In the genomic region with DNA sequence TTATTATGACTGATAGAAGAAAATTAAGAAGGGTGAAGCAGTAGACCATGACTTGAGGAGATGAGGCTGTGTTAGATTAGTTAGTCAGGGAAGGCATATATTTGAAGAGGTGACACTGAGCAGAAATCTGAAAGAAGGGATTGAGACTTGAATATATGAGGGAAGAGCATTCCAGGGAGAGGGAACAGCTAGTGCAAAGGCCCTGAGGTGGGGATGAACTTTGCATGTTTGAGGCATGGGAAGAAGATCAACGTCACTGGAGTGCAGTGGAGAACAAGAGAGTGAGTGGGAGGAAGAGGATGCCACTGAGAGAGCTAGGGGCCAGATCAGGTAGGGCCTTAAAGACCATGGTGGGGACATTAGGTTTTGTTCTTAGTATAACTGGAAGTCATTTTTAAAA, we compare ENCODE assay signal across 1 cellular context.
A peak's percentile ranks its signal among the peaks of the same experiment; 100 is the strongest.
TF ChIP-seq lines count a peak whose summit lies in the region.

No MANE protein-coding gene starts in this region.

TF ChIP-seq in HepG2, 621 proteins besides CTCF, POLR2A, EP300 and RAD21:
- TF ChIP-seq, protein P1, sequence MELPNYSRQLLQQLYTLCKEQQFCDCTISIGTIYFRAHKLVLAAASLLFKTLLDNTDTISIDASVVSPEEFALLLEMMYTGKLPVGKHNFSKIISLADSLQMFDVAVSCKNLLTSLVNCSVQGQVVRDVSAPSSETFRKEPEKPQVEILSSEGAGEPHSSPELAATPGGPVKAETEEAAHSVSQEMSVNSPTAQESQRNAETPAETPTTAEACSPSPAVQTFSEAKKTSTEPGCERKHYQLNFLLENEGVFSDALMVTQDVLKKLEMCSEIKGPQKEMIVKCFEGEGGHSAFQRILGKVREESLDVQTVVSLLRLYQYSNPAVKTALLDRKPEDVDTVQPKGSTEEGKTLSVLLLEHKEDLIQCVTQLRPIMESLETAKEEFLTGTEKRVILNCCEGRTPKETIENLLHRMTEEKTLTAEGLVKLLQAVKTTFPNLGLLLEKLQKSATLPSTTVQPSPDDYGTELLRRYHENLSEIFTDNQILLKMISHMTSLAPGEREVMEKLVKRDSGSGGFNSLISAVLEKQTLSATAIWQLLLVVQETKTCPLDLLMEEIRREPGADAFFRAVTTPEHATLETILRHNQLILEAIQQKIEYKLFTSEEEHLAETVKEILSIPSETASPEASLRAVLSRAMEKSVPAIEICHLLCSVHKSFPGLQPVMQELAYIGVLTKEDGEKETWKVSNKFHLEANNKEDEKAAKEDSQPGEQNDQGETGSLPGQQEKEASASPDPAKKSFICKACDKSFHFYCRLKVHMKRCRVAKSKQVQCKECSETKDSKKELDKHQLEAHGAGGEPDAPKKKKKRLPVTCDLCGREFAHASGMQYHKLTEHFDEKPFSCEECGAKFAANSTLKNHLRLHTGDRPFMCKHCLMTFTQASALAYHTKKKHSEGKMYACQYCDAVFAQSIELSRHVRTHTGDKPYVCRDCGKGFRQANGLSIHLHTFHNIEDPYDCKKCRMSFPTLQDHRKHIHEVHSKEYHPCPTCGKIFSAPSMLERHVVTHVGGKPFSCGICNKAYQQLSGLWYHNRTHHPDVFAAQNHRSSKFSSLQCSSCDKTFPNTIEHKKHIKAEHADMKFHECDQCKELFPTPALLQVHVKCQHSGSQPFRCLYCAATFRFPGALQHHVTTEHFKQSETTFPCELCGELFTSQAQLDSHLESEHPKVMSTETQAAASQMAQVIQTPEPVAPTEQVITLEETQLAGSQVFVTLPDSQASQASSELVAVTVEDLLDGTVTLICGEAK (IDR thresholded peaks at IDR 0.05): no peak
- TF ChIP-seq, protein P1 (CRISPR knock-in tag; IDR thresholded peaks at IDR 0.05): no peak
- TF ChIP-seq, protein P2, sequence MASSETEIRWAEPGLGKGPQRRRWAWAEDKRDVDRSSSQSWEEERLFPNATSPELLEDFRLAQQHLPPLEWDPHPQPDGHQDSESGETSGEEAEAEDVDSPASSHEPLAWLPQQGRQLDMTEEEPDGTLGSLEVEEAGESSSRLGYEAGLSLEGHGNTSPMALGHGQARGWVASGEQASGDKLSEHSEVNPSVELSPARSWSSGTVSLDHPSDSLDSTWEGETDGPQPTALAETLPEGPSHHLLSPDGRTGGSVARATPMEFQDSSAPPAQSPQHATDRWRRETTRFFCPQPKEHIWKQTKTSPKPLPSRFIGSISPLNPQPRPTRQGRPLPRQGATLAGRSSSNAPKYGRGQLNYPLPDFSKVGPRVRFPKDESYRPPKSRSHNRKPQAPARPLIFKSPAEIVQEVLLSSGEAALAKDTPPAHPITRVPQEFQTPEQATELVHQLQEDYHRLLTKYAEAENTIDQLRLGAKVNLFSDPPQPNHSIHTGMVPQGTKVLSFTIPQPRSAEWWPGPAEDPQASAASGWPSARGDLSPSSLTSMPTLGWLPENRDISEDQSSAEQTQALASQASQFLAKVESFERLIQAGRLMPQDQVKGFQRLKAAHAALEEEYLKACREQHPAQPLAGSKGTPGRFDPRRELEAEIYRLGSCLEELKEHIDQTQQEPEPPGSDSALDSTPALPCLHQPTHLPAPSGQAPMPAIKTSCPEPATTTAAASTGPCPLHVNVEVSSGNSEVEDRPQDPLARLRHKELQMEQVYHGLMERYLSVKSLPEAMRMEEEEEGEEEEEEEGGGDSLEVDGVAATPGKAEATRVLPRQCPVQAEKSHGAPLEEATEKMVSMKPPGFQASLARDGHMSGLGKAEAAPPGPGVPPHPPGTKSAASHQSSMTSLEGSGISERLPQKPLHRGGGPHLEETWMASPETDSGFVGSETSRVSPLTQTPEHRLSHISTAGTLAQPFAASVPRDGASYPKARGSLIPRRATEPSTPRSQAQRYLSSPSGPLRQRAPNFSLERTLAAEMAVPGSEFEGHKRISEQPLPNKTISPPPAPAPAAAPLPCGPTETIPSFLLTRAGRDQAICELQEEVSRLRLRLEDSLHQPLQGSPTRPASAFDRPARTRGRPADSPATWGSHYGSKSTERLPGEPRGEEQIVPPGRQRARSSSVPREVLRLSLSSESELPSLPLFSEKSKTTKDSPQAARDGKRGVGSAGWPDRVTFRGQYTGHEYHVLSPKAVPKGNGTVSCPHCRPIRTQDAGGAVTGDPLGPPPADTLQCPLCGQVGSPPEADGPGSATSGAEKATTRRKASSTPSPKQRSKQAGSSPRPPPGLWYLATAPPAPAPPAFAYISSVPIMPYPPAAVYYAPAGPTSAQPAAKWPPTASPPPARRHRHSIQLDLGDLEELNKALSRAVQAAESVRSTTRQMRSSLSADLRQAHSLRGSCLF (CRISPR knock-in tag; IDR thresholded peaks at IDR 0.05; ENCODE audit: borderline replicate concordance): no peak
- TF ChIP-seq HHEX (CRISPR knock-in tag; IDR thresholded peaks at IDR 0.05): no peak
- 0 out of 2 replicates have a peak, but pooled peaks have one; percentile 19 for TF ChIP-seq ZMYM3 (CRISPR knock-in tag; IDR thresholded peaks at IDR 0.05)
- no peak for TF ChIP-seq ZNF143 (CRISPR knock-in tag; IDR thresholded peaks at IDR 0.05)
- TF ChIP-seq, protein P3, sequence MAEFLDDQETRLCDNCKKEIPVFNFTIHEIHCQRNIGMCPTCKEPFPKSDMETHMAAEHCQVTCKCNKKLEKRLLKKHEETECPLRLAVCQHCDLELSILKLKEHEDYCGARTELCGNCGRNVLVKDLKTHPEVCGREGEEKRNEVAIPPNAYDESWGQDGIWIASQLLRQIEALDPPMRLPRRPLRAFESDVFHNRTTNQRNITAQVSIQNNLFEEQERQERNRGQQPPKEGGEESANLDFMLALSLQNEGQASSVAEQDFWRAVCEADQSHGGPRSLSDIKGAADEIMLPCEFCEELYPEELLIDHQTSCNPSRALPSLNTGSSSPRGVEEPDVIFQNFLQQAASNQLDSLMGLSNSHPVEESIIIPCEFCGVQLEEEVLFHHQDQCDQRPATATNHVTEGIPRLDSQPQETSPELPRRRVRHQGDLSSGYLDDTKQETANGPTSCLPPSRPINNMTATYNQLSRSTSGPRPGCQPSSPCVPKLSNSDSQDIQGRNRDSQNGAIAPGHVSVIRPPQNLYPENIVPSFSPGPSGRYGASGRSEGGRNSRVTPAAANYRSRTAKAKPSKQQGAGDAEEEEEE (CRISPR knock-in tag; IDR thresholded peaks at IDR 0.05; ENCODE audit: borderline replicate concordance): no peak
TF ChIP-seq in HepG2: peak in this region for 1.
